8 cellular contexts compared by ENCODE assay signal in genomic region chr7:149209518-149210269, GRCh38. TPM values are rescaled to one million over a fixed set of nuclear protein-coding genes. Genes with fewer than 3 reads are reported as not detected.
DNase-seq lines count a peak whose midpoint lies in the region; ATAC-seq and TF ChIP-seq lines count a peak whose summit lies in the region.

No MANE protein-coding gene starts in this region.

- H3K36me3 Mint-ChIP-seq in chondrocyte (ENCODE audit: low read depth) = peaks cover 50% of the 10 kb centered on the region
- H3K36me3 Mint-ChIP-seq in naive thymus-derived CD4-positive, alpha-beta T cell = peaks cover 18 to 55% (median 21%) of the 10 kb centered on the region in 5 donors

- CTCF ChIA-PET in naive thymus-derived CD4-positive, alpha-beta T cell (lab: Charles Lee) = interaction anchor here (0.7 to 1.1 kb wide), 2 partner anchors 9 to 62 kb away, joined by 3 to 4 read pairs; partner anchors contain the start of gene ZNF398

- H3K4me3 Mint-ChIP-seq in chondrocyte (ENCODE audit: unreplicated experiment) = no peak overlapping the region
- peak overlapping the region in 1 of 10 donors; percentile 60 for H3K4me3 Mint-ChIP-seq in naive thymus-derived CD4-positive, alpha-beta T cell

- peaks cover 6% of the 10 kb centered on the region for H3K4me1 Mint-ChIP-seq in chondrocyte (ENCODE audit: low read depth)
- H3K4me1 Mint-ChIP-seq in naive thymus-derived CD4-positive, alpha-beta T cell = peaks cover 0 to 21% (median 5%) of the 10 kb centered on the region in 7 donors

- DNase-seq in 8988T = peak; percentile 70
- DNase-seq in chondrocyte (ENCODE audit: low spot score) = no peak
- DNase-seq in naive thymus-derived CD4-positive, alpha-beta T cell = peak; percentile 18 to 74 (median 48)
- peak in 1 of 2 donors; percentile 31 for DNase-seq in upper lobe of left lung

- peak; percentile 89 to 90 for ATAC-seq in activated CD4-positive, CD25-positive, alpha-beta regulatory T cell treated with anti-CD3 and anti-CD28 coated beads, Interleukin-2, amount 50 U/mL, for 24 hours
- peak; percentile 73 for ATAC-seq in naive thymus-derived CD4-positive, alpha-beta T cell
- ATAC-seq in upper lobe of left lung (ENCODE audit: low FRiP score in 2 of 2) = peak in 1 of 2 donors; percentile 52
- ATAC-seq in GM19035 (IDR thresholded peaks at IDR 0.05; ENCODE audit: unreplicated experiment) = no peak

- TF ChIP-seq CTCF in GM12875 (IDR thresholded peaks at IDR 0.05; ENCODE audit: borderline replicate concordance, insufficient read depth, low read depth, low read length) = peak; percentile 72
- peak; percentile 59 for TF ChIP-seq CTCF in LNCAP (IDR thresholded peaks at IDR 0.05)
- TF ChIP-seq CTCF in chondrocyte (IDR thresholded peaks at IDR 0.05) = peak; percentile 77
- TF ChIP-seq CTCF in upper lobe of left lung (IDR thresholded peaks at IDR 0.05) = peak in 4 of 6 experiments; percentile 18 to 42 (median 30)

- POLR2A ChIA-PET in naive thymus-derived CD4-positive, alpha-beta T cell (lab: Charles Lee) = no interaction called here

- no peaks in the 10 kb centered on the region for H3K9me3 ChIP-seq in naive thymus-derived CD4-positive, alpha-beta T cell (ENCODE audit: control insufficient read depth in 2 of 3, low read length in 3 of 3)
- no peaks in the 10 kb centered on the region for H3K9me3 ChIP-seq in upper lobe of left lung

- no peaks in the 10 kb centered on the region for H3K4me1 ChIP-seq in naive thymus-derived CD4-positive, alpha-beta T cell (ENCODE audit: control insufficient read depth in 2 of 2, insufficient read depth in 2 of 2, low read length in 2 of 2)
- no peaks in the 10 kb centered on the region for H3K4me1 ChIP-seq in upper lobe of left lung

- H3K27me3 ChIP-seq in naive thymus-derived CD4-positive, alpha-beta T cell (ENCODE audit: control insufficient read depth in 2 of 2, insufficient read depth in 2 of 2, low read length in 2 of 2) = no peaks in the 10 kb centered on the region
- H3K27me3 ChIP-seq in upper lobe of left lung = no peaks in the 10 kb centered on the region

- H3K4me3 ChIP-seq in GM12875 (ENCODE audit: low read depth, low read length) (no peak overlapping the region), upper lobe of left lung (no peak overlapping the region)
- no peak overlapping the region for H3K4me3 ChIP-seq in naive thymus-derived CD4-positive, alpha-beta T cell (ENCODE audit: low read length)

- 67 to 79% methylated on average over 7 of the region's 7 CpGs for WGBS in upper lobe of left lung, 2 donors

- H3K27ac ChIP-seq in naive thymus-derived CD4-positive, alpha-beta T cell (ENCODE audit: low read depth, low read length) = no peak overlapping the region
- H3K27ac ChIP-seq in upper lobe of left lung = no peak overlapping the region

- intact Hi-C loops in naive thymus-derived CD4-positive, alpha-beta T cell (cut with micrococcal nuclease) = loop anchor here (1.0 kb wide), 3 partner anchors 14 to 288 kb away; partner anchors contain the start of genes ZNF746 (in 2 of the 2) and ZNF282 (in 1 of the 2)

- TF ChIP-seq POLR2A in upper lobe of left lung (IDR thresholded peaks at IDR 0.05) = no peak

- TF ChIP-seq EP300 in upper lobe of left lung (IDR thresholded peaks at IDR 0.05) = no peak

- H3K27me3 Mint-ChIP-seq in chondrocyte (ENCODE audit: low read depth) = no peaks in the 10 kb centered on the region
- H3K27me3 Mint-ChIP-seq in naive thymus-derived CD4-positive, alpha-beta T cell = no peaks in the 10 kb centered on the region

- H3K36me3 ChIP-seq in naive thymus-derived CD4-positive, alpha-beta T cell (ENCODE audit: control insufficient read depth in 2 of 3, insufficient read depth in 3 of 3, low read length in 3 of 3) = peaks cover 6 to 75% (median 9%) of the 10 kb centered on the region in 3 experiments
- H3K36me3 ChIP-seq in upper lobe of left lung = peaks cover 26 to 93% (median 81%) of the 10 kb centered on the region in 4 donors

- no peaks in the 10 kb centered on the region for H3K9me3 Mint-ChIP-seq in chondrocyte (ENCODE audit: low read depth)
- H3K9me3 Mint-ChIP-seq in naive thymus-derived CD4-positive, alpha-beta T cell = no peaks in the 10 kb centered on the region

- peak overlapping the region; percentile 65 for H3K27ac Mint-ChIP-seq in chondrocyte (ENCODE audit: unreplicated experiment)
- H3K27ac Mint-ChIP-seq in naive thymus-derived CD4-positive, alpha-beta T cell = peak overlapping the region in 3 of 9 donors; percentile 6 to 79 (median 72)

RNA-seq across cellular contexts. Expression of gene ZNF282, which starts 14.3 kb away (rescaled TPM):
- 24.5 to 26.3 TPM (median 24.9 TPM) in 3 replicates for total RNA-seq in chondrocyte
- 10 to 100 TPM; 12.1 to 36.7 (median 15.1) TPM for total RNA-seq in naive thymus-derived CD4-positive, alpha-beta T cell
- 1 to 10 TPM in 1 of 2 donors, under 1 TPM in 1; 0.83 to 1.1 TPM for polyA plus RNA-seq in naive thymus-derived CD4-positive, alpha-beta T cell
- total RNA-seq in upper lobe of left lung = 10 to 100 TPM; 20.7 to 35.6 (median 26.7) TPM

RNA-seq across cellular contexts. Expression of gene ZNF212, which starts 29.8 kb away (rescaled TPM):
- total RNA-seq in chondrocyte = 7.9 to 10.5 TPM (median 7.9 TPM) in 3 replicates
- total RNA-seq in naive thymus-derived CD4-positive, alpha-beta T cell = 10 to 100 TPM; 10.4 to 20.6 (median 13.3) TPM
- 10 to 100 TPM in 1 of 2 donors, 1 to 10 TPM in 1; 5.9 to 11.4 TPM for polyA plus RNA-seq in naive thymus-derived CD4-positive, alpha-beta T cell
- 10 to 100 TPM; 10.3 to 33.5 (median 10.9) TPM for total RNA-seq in upper lobe of left lung

RNA-seq across cellular contexts. Expression of gene ZNF783, which starts 52.3 kb away (rescaled TPM):
- total RNA-seq in chondrocyte = 19.0 to 22.8 TPM (median 19.9 TPM) in 3 replicates
- 10 to 100 TPM; 23.3 to 49.2 (median 36.0) TPM for total RNA-seq in naive thymus-derived CD4-positive, alpha-beta T cell
- polyA plus RNA-seq in naive thymus-derived CD4-positive, alpha-beta T cell = 1 to 10 TPM; 6.2 to 9.7 TPM
- total RNA-seq in upper lobe of left lung = 10 to 100 TPM; 12.6 to 46.1 (median 17.5) TPM
